18 cellular contexts compared by ENCODE assay signal in genomic region chr12:120092531-120093335, GRCh38. TPM values are rescaled to one million over a fixed set of nuclear protein-coding genes. Genes with fewer than 3 reads are reported as not detected.
A peak's percentile ranks its signal among the peaks of the same experiment; 100 is the strongest.
DNase-seq lines count a peak whose midpoint lies in the region; ATAC-seq and TF ChIP-seq lines count a peak whose summit lies in the region.
"Had no signal": no experiment of that assay in that cellular context is flagged by ENCODE, and none has a peak within 500 bp of the region (broad histone marks: within the 10 kb centered on the region; RNA-seq: fewer than 3 reads in every experiment).

No MANE protein-coding gene starts in this region.

- no peak overlapping the region for H3K18ac ChIP-seq in IMR-90 (ENCODE audit: low read depth, low read length)

- peak overlapping the region; percentile 78 for H3K27ac Mint-ChIP-seq in activated T-cell treated with anti-CD3 and anti-CD28 coated beads, Interleukin-2, amount 50 U/mL, for 24 hours
- H3K27ac Mint-ChIP-seq in activated T-helper 1 cell treated with anti-CD3 and anti-CD28 coated beads, Interleukin-12 subunit alpha, Interleukin-12 subunit beta, Interleukin-2, Interleukin-4 antibody, amounts not matched to agents 30 ng/mL and 10 ng/mL and 1 ng/mL, durations not matched to agents 14 hours and 24 hours and 36 hours: no peak overlapping the region
- H3K27ac Mint-ChIP-seq: CD4-positive, CD25-positive, alpha-beta regulatory T cell; HFFc6 had no signal

- no peak overlapping the region for H3K4me2 ChIP-seq in IMR-90 (ENCODE audit: low read depth, low read length)

- peaks cover 0 to 18% of the 10 kb centered on the region in 2 experiments; a peak in 3 of 4 replicates for H3K79me1 ChIP-seq in IMR-90 (ENCODE audit: low read depth in 1 of 2, low read length in 2 of 2)

- no peak overlapping the region for H3K23ac ChIP-seq in IMR-90 (ENCODE audit: low read depth, low read length)

- peaks cover 40% of the 10 kb centered on the region for H4K20me1 ChIP-seq in IMR-90 (ENCODE audit: insufficient read depth, low read length)

- no peak overlapping the region for H3K4me3 ChIP-seq in IMR-90 (ENCODE audit: insufficient read depth, low read depth, low read length)
- H3K4me3 ChIP-seq in thyroid gland (replicated peaks in 1 of 3): no peak overlapping the region
- H3K4me3 ChIP-seq: lower lobe of right lung, stomach had no signal

- no peak for DNase-seq in activated T-cell treated with anti-CD3 and anti-CD28 coated beads, Interleukin-2, amount 50 U/mL, for 24 hours
- no peak for DNase-seq in activated T-cell treated with anti-CD3 and anti-CD28 coated beads, Interleukin-2, amount 50 U/mL, for 4 hours
- no peak for DNase-seq in IMR-90
- no peak for DNase-seq in left colon
- DNase-seq in stimulated activated naive CD8-positive, alpha-beta T cell treated with anti-CD3 and anti-CD28 coated beads, Interleukin-15, Interleukin-2, amounts not matched to agents 100 U/mL and 50 U/mL, for 24 hours: no peak
- DNase-seq in thyroid gland: no peak
- no peak for DNase-seq in epidermal melanocyte (ENCODE audit: insufficient read length, low spot score)
- no peak for DNase-seq in activated T-helper 1 cell treated with anti-CD3 and anti-CD28 coated beads, Interleukin-12 subunit alpha, Interleukin-12 subunit beta, Interleukin-2, Interleukin-4 antibody, amounts not matched to agents 30 ng/mL and 10 ng/mL and 1 ng/mL, durations not matched to agents 14 hours and 24 hours and 36 hours (ENCODE audit: low spot score)
- DNase-seq: activated effector memory CD4-positive, alpha-beta T cell treated with anti-CD3 and anti-CD28 coated beads, Interleukin-2, amount 50 U/mL, for 16 hours; CD4-positive, CD25-positive, alpha-beta regulatory T cell; DMS79; HFFc6; lower lobe of right lung; naive B cell; NCI-H1417 treated with DMSO at 0.1 percent for 48 hours; stomach; T-cell had no signal

- dilution Hi-C loops in IMR-90 (cut with HindIII; ENCODE audit: low sequenced_read_pairs, unreplicated experiment): no loop called here

- H2BK5ac ChIP-seq in IMR-90 (ENCODE audit: low read depth, low read length, poor library complexity, severe bottlenecking): no peak overlapping the region

- CTCF ChIA-PET in IMR-90 (lab: Yijun Ruan, JAX): no interaction called here

- no peak overlapping the region for H4K91ac ChIP-seq in IMR-90 (ENCODE audit: insufficient read depth, low read depth, low read length)

- no peak overlapping the region for H3K56ac ChIP-seq in IMR-90 (ENCODE audit: extremely low read depth, insufficient read depth, low read length)

- H2AK9ac ChIP-seq in IMR-90 (replicated peaks; ENCODE audit: low read depth, low read length, poor library complexity): peak overlapping the region; percentile 50

- no peak overlapping the region for H2BK120ac ChIP-seq in IMR-90 (ENCODE audit: low read depth, low read length)

- ATAC-seq in activated T-cell treated with anti-CD3 and anti-CD28 coated beads, Interleukin-2, amount 50 U/mL, for 4 hours: no peak
- ATAC-seq in IMR-90 (ENCODE audit: low read depth): no peak
- ATAC-seq in left colon: peak; percentile 13
- peak; percentile 15 for ATAC-seq in stimulated activated naive CD8-positive, alpha-beta T cell treated with anti-CD3 and anti-CD28 coated beads, Interleukin-15, Interleukin-2, amounts not matched to agents 100 U/mL and 50 U/mL, for 24 hours

- no peak overlapping the region for H3K14ac ChIP-seq in IMR-90 (replicated peaks; ENCODE audit: low read depth, low read length)

- intact Hi-C loops in IMR-90 (cut with micrococcal nuclease): no loop called here
- intact Hi-C loops in left colon (cut with DNase I, micrococcal nuclease): no loop called here
- intact Hi-C loops in thyroid gland (cut with DNase I): no loop called here
- intact Hi-C loops in activated T-helper 1 cell treated with anti-CD3 and anti-CD28 coated beads, Interleukin-12 subunit alpha, Interleukin-12 subunit beta, Interleukin-2, Interleukin-4 antibody, amounts not matched to agents 30 ng/mL and 10 ng/mL and 1 ng/mL, durations not matched to agents 14 hours and 24 hours and 36 hours (cut with micrococcal nuclease): no loop called here

- no peaks in the 10 kb centered on the region for H3K9me3 ChIP-seq in IMR-90 (ENCODE audit: control insufficient read depth, insufficient read depth, low read length)
- no peaks in the 10 kb centered on the region for H3K9me3 ChIP-seq in thyroid gland
- H3K9me3 ChIP-seq: lower lobe of right lung, stomach had no signal

- TF ChIP-seq CTCF in IMR-90 (conservative IDR thresholded peaks at IDR 0.05; ENCODE audit: low read depth, low read length) (no peak), thyroid gland (IDR thresholded peaks at IDR 0.05) (no peak)

- in situ Hi-C loops in IMR-90 (cut with MboI; ENCODE audit: low sequenced_read_pairs): no loop called here

- no peak overlapping the region for H2BK15ac ChIP-seq in IMR-90 (ENCODE audit: low read depth, low read length)

- H3K36me3 ChIP-seq in IMR-90 (ENCODE audit: control insufficient read depth, insufficient read depth, low read length) (peaks cover 34% of the 10 kb centered on the region), thyroid gland (peaks cover 13 to 20% of the 10 kb centered on the region in 2 donors)

- no peaks in the 10 kb centered on the region for H3K27me3 Mint-ChIP-seq in activated T-cell treated with anti-CD3 and anti-CD28 coated beads, Interleukin-2, amount 50 U/mL, for 24 hours
- H3K27me3 Mint-ChIP-seq in activated T-cell treated with anti-CD3 and anti-CD28 coated beads, Interleukin-2, amount 50 U/mL, for 4 hours (ENCODE audit: low read depth): no peaks in the 10 kb centered on the region
- peaks cover 1% of the 10 kb centered on the region for H3K27me3 Mint-ChIP-seq in activated T-helper 1 cell treated with anti-CD3 and anti-CD28 coated beads, Interleukin-12 subunit alpha, Interleukin-12 subunit beta, Interleukin-2, Interleukin-4 antibody, amounts not matched to agents 30 ng/mL and 10 ng/mL and 1 ng/mL, durations not matched to agents 14 hours and 24 hours and 36 hours (ENCODE audit: insufficient read depth)
- H3K27me3 Mint-ChIP-seq: CD4-positive, CD25-positive, alpha-beta regulatory T cell; naive B cell; T-cell had no signal

- 0 out of 2 replicates have a peak, but pooled peaks cover 8% of the 10 kb centered on the region for H3K9me1 ChIP-seq in IMR-90 (ENCODE audit: insufficient read depth, low read length)

- POLR2A ChIA-PET in IMR-90 (lab: Charles Lee; ENCODE audit: unreplicated experiment): interaction anchor here (0.5 kb wide), 1 partner anchor 13 kb away, joined by 5 read pairs; no protein-coding TSS in a partner anchor

- no peak overlapping the region for H3K4ac ChIP-seq in IMR-90 (ENCODE audit: low read depth, low read length)

- H3K4me1 ChIP-seq in IMR-90 (ENCODE audit: control insufficient read depth, insufficient read depth, low read length) (no peaks in the 10 kb centered on the region; the same call in 1 of the 2 replicates), thyroid gland (peaks cover 4% of the 10 kb centered on the region in 2 donors)

- no peak overlapping the region for H2BK20ac ChIP-seq in IMR-90 (ENCODE audit: low read depth, low read length)

- WGBS in IMR-90 (ENCODE audit: extremely low coverage in 2 of 2, insufficient read length in 1 of 2), 2 experiments: 90% methylated on average over 13 of the region's 23 CpGs; no CpG with 5 or more reads in 1 of the 2 experiments
- WGBS in thyroid gland, 2 donors: 83 to 87% methylated on average over 19 to 20 of the region's 23 CpGs

- peaks cover 12% of the 10 kb centered on the region for H3K4me1 Mint-ChIP-seq in activated T-cell treated with anti-CD3 and anti-CD28 coated beads, Interleukin-2, amount 50 U/mL, for 24 hours (ENCODE audit: low read depth)
- peaks cover 1% of the 10 kb centered on the region for H3K4me1 Mint-ChIP-seq in activated T-cell treated with anti-CD3 and anti-CD28 coated beads, Interleukin-2, amount 50 U/mL, for 4 hours (ENCODE audit: low read depth)
- peaks cover 1% of the 10 kb centered on the region for H3K4me1 Mint-ChIP-seq in activated T-helper 1 cell treated with anti-CD3 and anti-CD28 coated beads, Interleukin-12 subunit alpha, Interleukin-12 subunit beta, Interleukin-2, Interleukin-4 antibody, amounts not matched to agents 30 ng/mL and 10 ng/mL and 1 ng/mL, durations not matched to agents 14 hours and 24 hours and 36 hours (ENCODE audit: low read depth)

- H2AK5ac ChIP-seq in IMR-90 (ENCODE audit: low read depth, low read length): no peak overlapping the region

- H3K9ac ChIP-seq in IMR-90 (ENCODE audit: low read depth, low read length): no peak overlapping the region

- H3K4me3 Mint-ChIP-seq in activated T-cell treated with anti-CD3 and anti-CD28 coated beads, Interleukin-2, amount 50 U/mL, for 24 hours: no peak overlapping the region
- H3K4me3 Mint-ChIP-seq in activated T-cell treated with anti-CD3 and anti-CD28 coated beads, Interleukin-2, amount 50 U/mL, for 4 hours: no peak overlapping the region
- H3K4me3 Mint-ChIP-seq in activated T-helper 1 cell treated with anti-CD3 and anti-CD28 coated beads, Interleukin-12 subunit alpha, Interleukin-12 subunit beta, Interleukin-2, Interleukin-4 antibody, amounts not matched to agents 30 ng/mL and 10 ng/mL and 1 ng/mL, durations not matched to agents 14 hours and 24 hours and 36 hours: no peak overlapping the region
- H3K4me3 Mint-ChIP-seq: HFFc6, naive B cell, T-cell had no signal

- no peaks in the 10 kb centered on the region for H3K9me3 Mint-ChIP-seq in activated T-cell treated with anti-CD3 and anti-CD28 coated beads, Interleukin-2, amount 50 U/mL, for 24 hours
- no peaks in the 10 kb centered on the region for H3K9me3 Mint-ChIP-seq in activated T-cell treated with anti-CD3 and anti-CD28 coated beads, Interleukin-2, amount 50 U/mL, for 4 hours
- H3K9me3 Mint-ChIP-seq in activated T-helper 1 cell treated with anti-CD3 and anti-CD28 coated beads, Interleukin-12 subunit alpha, Interleukin-12 subunit beta, Interleukin-2, Interleukin-4 antibody, amounts not matched to agents 30 ng/mL and 10 ng/mL and 1 ng/mL, durations not matched to agents 14 hours and 24 hours and 36 hours: no peaks in the 10 kb centered on the region
- H3K9me3 Mint-ChIP-seq: CD4-positive, CD25-positive, alpha-beta regulatory T cell; HFFc6; naive B cell; T-cell had no signal

- H3K27ac ChIP-seq in IMR-90 (ENCODE audit: insufficient read depth, low read length): no peak overlapping the region
- H3K27ac ChIP-seq in thyroid gland: no peak overlapping the region
- H3K27ac ChIP-seq: epithelial cell of prostate, lower lobe of right lung, stomach had no signal

- BruUV-seq in IMR-90 (replicated peaks; lab: Mats Ljungman, UMichigan): no TSS peak

- no peak overlapping the region for H4K5ac ChIP-seq in IMR-90 (ENCODE audit: low read depth, low read length)

- H2AFZ ChIP-seq in IMR-90 (replicated peaks; ENCODE audit: low read length, poor library complexity): no peak overlapping the region

- no peak overlapping the region for H4K8ac ChIP-seq in IMR-90 (ENCODE audit: low read depth in 2 of 2, low read length in 2 of 2)

- H3K36me3 Mint-ChIP-seq in activated T-cell treated with anti-CD3 and anti-CD28 coated beads, Interleukin-2, amount 50 U/mL, for 24 hours (ENCODE audit: low read depth): peaks cover 93% of the 10 kb centered on the region
- peaks cover 20% of the 10 kb centered on the region for H3K36me3 Mint-ChIP-seq in activated T-cell treated with anti-CD3 and anti-CD28 coated beads, Interleukin-2, amount 50 U/mL, for 4 hours (ENCODE audit: insufficient read depth)
- peaks cover 24% of the 10 kb centered on the region for H3K36me3 Mint-ChIP-seq in activated T-helper 1 cell treated with anti-CD3 and anti-CD28 coated beads, Interleukin-12 subunit alpha, Interleukin-12 subunit beta, Interleukin-2, Interleukin-4 antibody, amounts not matched to agents 30 ng/mL and 10 ng/mL and 1 ng/mL, durations not matched to agents 14 hours and 24 hours and 36 hours (ENCODE audit: low read depth)

- no peak for TF ChIP-seq POLR2A in IMR-90 (IDR thresholded peaks at IDR 0.05; ENCODE audit: low read depth, low read length)
- TF ChIP-seq POLR2A in thyroid gland (IDR thresholded peaks at IDR 0.05): no peak

- H3K27me3 ChIP-seq in IMR-90 (ENCODE audit: control insufficient read depth, insufficient read depth, low read length): no peaks in the 10 kb centered on the region
- H3K27me3 ChIP-seq in thyroid gland: no peaks in the 10 kb centered on the region
- H3K27me3 ChIP-seq: stomach had no signal

- no peak for TF ChIP-seq RAD21 in IMR-90 (IDR thresholded peaks at IDR 0.05; ENCODE audit: low read length)

RNA-seq across cellular contexts. Expression of gene RAB35, which starts 23.8 kb away (rescaled TPM):
- total RNA-seq in activated T-cell treated with anti-CD3 and anti-CD28 coated beads, Interleukin-2, amount 50 U/mL, for 4 hours: 10 to 100 TPM; 70.4 to 90.8 (median 74.6) TPM
- total RNA-seq in IMR-90 (2012; rRNA removed) (32.6 and 35.0 TPM in 2 replicates), left colon (10 to 100 TPM; 47.8 to 52.7 TPM), thyroid gland (10 to 100 TPM; 14.9 to 19.9 (median 17.4) TPM)
- 47.6 and 49.6 TPM in 2 replicates for polyA plus RNA-seq in IMR-90 (2012; rRNA removed)
- polyA plus RNA-seq in IMR-90 (2012; cell fraction: cytosol; rRNA removed): 31.2 and 45.6 TPM in 2 replicates
- 64.2 and 73.1 TPM in 2 replicates for polyA plus RNA-seq in IMR-90 (2012; cell fraction: nucleus; rRNA removed; ENCODE audit: low replicate concordance)
- total RNA-seq in activated T-helper 1 cell treated with anti-CD3 and anti-CD28 coated beads, Interleukin-12 subunit alpha, Interleukin-12 subunit beta, Interleukin-2, Interleukin-4 antibody, amounts not matched to agents 30 ng/mL and 10 ng/mL and 1 ng/mL, durations not matched to agents 14 hours and 24 hours and 36 hours: 89.2 and 94.2 TPM in 2 replicates

Comparison
In these comparisons a context has a peak if more than half of its experiments do, and no peak if none do; other contexts are left out.
1. ATAC-seq: peak in left colon (single experiment) and stimulated activated naive CD8-positive, alpha-beta T cell treated with anti-CD3 and anti-CD28 coated beads, Interleukin-15, Interleukin-2, amounts not matched to agents 100 U/mL and 50 U/mL, for 24 hours (single experiment); none in activated T-cell treated with anti-CD3 and anti-CD28 coated beads, Interleukin-2, amount 50 U/mL, for 4 hours (0 of 2) and IMR-90 (single experiment).